ENCODE assay signal across 8 cellular contexts in genomic region chr14:105528859-105529505, GRCh38. TPM values are rescaled to one million over a fixed set of nuclear protein-coding genes. Genes with fewer than 3 reads are reported as not detected.
DNase-seq lines count a peak whose midpoint lies in the region; ATAC-seq, FAIRE-seq and TF ChIP-seq lines count a peak whose summit lies in the region.

No MANE protein-coding gene starts in this region.

- H3K79me1 ChIP-seq in mesendoderm (ENCODE audit: low read length), result no peaks in the 10 kb centered on the region

- H3K23ac ChIP-seq in mesendoderm (ENCODE audit: low read length), result no peak overlapping the region

- H3K27me3 Mint-ChIP-seq in activated T-helper 2 cell treated with anti-CD3 and anti-CD28 coated beads, Interferon-gamma antibody, Interleukin-2, Interleukin-4, amounts not matched to agents 10 μg/mL and 5 μg/mL and 100 μg/mL, durations not matched to agents 14 hours and 24 hours and 36 hours (ENCODE audit: low read depth), result peaks cover 21% of the 10 kb centered on the region

- no peaks in the 10 kb centered on the region for H3K9me3 Mint-ChIP-seq in activated T-helper 2 cell treated with anti-CD3 and anti-CD28 coated beads, Interferon-gamma antibody, Interleukin-2, Interleukin-4, amounts not matched to agents 10 μg/mL and 5 μg/mL and 100 μg/mL, durations not matched to agents 14 hours and 24 hours and 36 hours
- no peaks in the 10 kb centered on the region for H3K9me3 Mint-ChIP-seq in stimulated activated effector memory CD8-positive, alpha-beta T cell treated with anti-CD3 and anti-CD28 coated beads, Interleukin-12 subunit alpha, Interleukin-12 subunit beta, amount 100 ng/mL, for 72 hours

- H3K4me3 Mint-ChIP-seq in activated T-helper 2 cell treated with anti-CD3 and anti-CD28 coated beads, Interferon-gamma antibody, Interleukin-2, Interleukin-4, amounts not matched to agents 10 μg/mL and 5 μg/mL and 100 μg/mL, durations not matched to agents 14 hours and 24 hours and 36 hours (ENCODE audit: low read depth), result peak overlapping the region; percentile 77
- H3K4me3 Mint-ChIP-seq in stimulated activated effector memory CD8-positive, alpha-beta T cell treated with anti-CD3 and anti-CD28 coated beads, Interleukin-12 subunit alpha, Interleukin-12 subunit beta, amount 100 ng/mL, for 72 hours, result peak overlapping the region; percentile 77

- H3K79me2 ChIP-seq in mesendoderm (ENCODE audit: control insufficient read depth, insufficient read depth, low read length), result no peaks in the 10 kb centered on the region

- no peak overlapping the region for H4K8ac ChIP-seq in mesendoderm (ENCODE audit: low read depth, low read length)

- no peak overlapping the region for H3K4ac ChIP-seq in mesendoderm (ENCODE audit: low read depth, low read length)

- intact Hi-C loops in activated T-helper 2 cell treated with anti-CD3 and anti-CD28 coated beads, Interferon-gamma antibody, Interleukin-2, Interleukin-4, amounts not matched to agents 10 μg/mL and 5 μg/mL and 100 μg/mL, durations not matched to agents 14 hours and 24 hours and 36 hours (cut with micrococcal nuclease), result loop anchor here (2.0 kb wide), 3 partner anchors 38 to 158 kb away; partner anchors contain the start of gene TEDC1
- intact Hi-C loops in right lobe of liver (cut with DNase I), result loop anchor here in 1 of 2 donors (10.0 kb wide), 1 partner anchor 154 kb away; no protein-coding TSS in a partner anchor

- H3K27ac ChIP-seq in right lobe of liver (no peak overlapping the region), mesendoderm (ENCODE audit: low read depth, low read length) (no peak overlapping the region)

- DNase-seq in HTR-8/SVneo (ENCODE audit: insufficient read length, low spot score), result no peak
- DNase-seq in activated T-helper 2 cell treated with anti-CD3 and anti-CD28 coated beads, Interferon-gamma antibody, Interleukin-2, Interleukin-4, amounts not matched to agents 10 μg/mL and 5 μg/mL and 100 μg/mL, durations not matched to agents 14 hours and 24 hours and 36 hours (ENCODE audit: low spot score), result no peak
- DNase-seq in right lobe of liver, result peak in 2 of 3 donors; percentile 26 to 46
- DNase-seq in stimulated activated effector memory CD8-positive, alpha-beta T cell treated with anti-CD3 and anti-CD28 coated beads, Interleukin-12 subunit alpha, Interleukin-12 subunit beta, amount 100 ng/mL, for 72 hours (ENCODE audit: low spot score in 2 of 2), result no peak
- DNase-seq in NCI-H524 (lab: John Stamatoyannopoulos, UW), result no peak
- DNase-seq in mesendoderm, result no peak
- DNase-seq in RPMI8226, result no peak
- DNase-seq in NCI-H187 treated with DMSO at 0.1 percent for 48 hours (lab: John Stamatoyannopoulos, UW), result no peak

- no peaks in the 10 kb centered on the region for H3K27me3 ChIP-seq in right lobe of liver
- peaks cover 3% of the 10 kb centered on the region for H3K27me3 ChIP-seq in mesendoderm (ENCODE audit: insufficient read depth, low read length, poor library complexity)

- TF ChIP-seq POLR2A in right lobe of liver (IDR thresholded peaks at IDR 0.05), result no peak

- H3K4me1 ChIP-seq in right lobe of liver (peaks cover 0 to 17% (median 0%) of the 10 kb centered on the region in 4 donors), mesendoderm (ENCODE audit: control insufficient read depth, low read depth, low read length) (no peaks in the 10 kb centered on the region)

- 40% methylated on average over 2 of the region's 65 CpGs for WGBS in right lobe of liver (ENCODE audit: insufficient coverage, low coverage, low lambda C conversion rate, missing lambda C conversion rate)
- no CpG with 5 or more reads among the region's 65 CpGs for WGBS in mesendoderm (ENCODE audit: extremely low coverage, insufficient coverage, low lambda C conversion rate)

- no peaks in the 10 kb centered on the region for H3K36me3 Mint-ChIP-seq in activated T-helper 2 cell treated with anti-CD3 and anti-CD28 coated beads, Interferon-gamma antibody, Interleukin-2, Interleukin-4, amounts not matched to agents 10 μg/mL and 5 μg/mL and 100 μg/mL, durations not matched to agents 14 hours and 24 hours and 36 hours (ENCODE audit: low read depth)
- peaks cover 24% of the 10 kb centered on the region for H3K36me3 Mint-ChIP-seq in stimulated activated effector memory CD8-positive, alpha-beta T cell treated with anti-CD3 and anti-CD28 coated beads, Interleukin-12 subunit alpha, Interleukin-12 subunit beta, amount 100 ng/mL, for 72 hours

- peak; percentile 49 for FAIRE-seq in HTR-8/SVneo (lab: Jason Lieb, UNC)

- no peak overlapping the region for H3K56ac ChIP-seq in mesendoderm (ENCODE audit: low read length)

- H3K4me2 ChIP-seq in mesendoderm (ENCODE audit: low read length), result no peak overlapping the region

- peaks cover 2% of the 10 kb centered on the region for H3K4me1 Mint-ChIP-seq in activated T-helper 2 cell treated with anti-CD3 and anti-CD28 coated beads, Interferon-gamma antibody, Interleukin-2, Interleukin-4, amounts not matched to agents 10 μg/mL and 5 μg/mL and 100 μg/mL, durations not matched to agents 14 hours and 24 hours and 36 hours (ENCODE audit: low read depth)
- peaks cover 32% of the 10 kb centered on the region for H3K4me1 Mint-ChIP-seq in stimulated activated effector memory CD8-positive, alpha-beta T cell treated with anti-CD3 and anti-CD28 coated beads, Interleukin-12 subunit alpha, Interleukin-12 subunit beta, amount 100 ng/mL, for 72 hours

- H2BK15ac ChIP-seq in mesendoderm (replicated peaks; ENCODE audit: low read depth), result no peak overlapping the region

- H3K36me3 ChIP-seq in right lobe of liver, result no peaks in the 10 kb centered on the region
- no peaks in the 10 kb centered on the region for H3K36me3 ChIP-seq in mesendoderm (ENCODE audit: control insufficient read depth, insufficient read depth, low read length)

- TF ChIP-seq CTCF in right lobe of liver (IDR thresholded peaks at IDR 0.05), result no peak

- H3K4me3 ChIP-seq in right lobe of liver, result peak overlapping the region in 2 of 3 donors; percentile 11 to 69
- no peak overlapping the region for H3K4me3 ChIP-seq in mesendoderm (ENCODE audit: low read length)

- no peak overlapping the region for H4K5ac ChIP-seq in mesendoderm (ENCODE audit: low read length)

- no peak for ATAC-seq in right lobe of liver
- peak; percentile 69 for ATAC-seq in stimulated activated effector memory CD8-positive, alpha-beta T cell treated with anti-CD3 and anti-CD28 coated beads, Interleukin-12 subunit alpha, Interleukin-12 subunit beta, amount 100 ng/mL, for 72 hours

- no peak overlapping the region for H3K18ac ChIP-seq in mesendoderm (ENCODE audit: low read length)

- H3K9ac ChIP-seq in mesendoderm (ENCODE audit: low read length), result no peak overlapping the region

- H3K9me3 ChIP-seq in right lobe of liver, result no peaks in the 10 kb centered on the region

- H3K27ac Mint-ChIP-seq in activated T-helper 2 cell treated with anti-CD3 and anti-CD28 coated beads, Interferon-gamma antibody, Interleukin-2, Interleukin-4, amounts not matched to agents 10 μg/mL and 5 μg/mL and 100 μg/mL, durations not matched to agents 14 hours and 24 hours and 36 hours, result peak overlapping the region; percentile 82
- peak overlapping the region; percentile 86 for H3K27ac Mint-ChIP-seq in stimulated activated effector memory CD8-positive, alpha-beta T cell treated with anti-CD3 and anti-CD28 coated beads, Interleukin-12 subunit alpha, Interleukin-12 subunit beta, amount 100 ng/mL, for 72 hours

- no peak overlapping the region for H2BK120ac ChIP-seq in mesendoderm (ENCODE audit: low read depth, low read length)

- no peak overlapping the region for H2AK5ac ChIP-seq in mesendoderm (ENCODE audit: low read length)

- H2BK5ac ChIP-seq in mesendoderm (ENCODE audit: low read length), result no peak overlapping the region

RNA-seq across cellular contexts. Expression of gene TMEM121, which starts 2.6 kb away (rescaled TPM):
- 8.2 and 9.6 TPM in 2 replicates for total RNA-seq in activated T-helper 2 cell treated with anti-CD3 and anti-CD28 coated beads, Interferon-gamma antibody, Interleukin-2, Interleukin-4, amounts not matched to agents 10 μg/mL and 5 μg/mL and 100 μg/mL, durations not matched to agents 14 hours and 24 hours and 36 hours
- 1 to 10 TPM in 5 of 6 experiments, under 1 TPM in 1; 0.74 to 3.2 (median 2.2) TPM for total RNA-seq in right lobe of liver
- 0.06 TPM for polyA plus RNA-seq in mesendoderm (2013, experiment 1 of 2)
- polyA plus RNA-seq in mesendoderm (2013, experiment 2 of 2), result 0.04 TPM

RNA-seq across cellular contexts. Expression of gene TEDC1, which starts 37.9 kb away (rescaled TPM):
- 38.2 and 42.6 TPM in 2 replicates for total RNA-seq in activated T-helper 2 cell treated with anti-CD3 and anti-CD28 coated beads, Interferon-gamma antibody, Interleukin-2, Interleukin-4, amounts not matched to agents 10 μg/mL and 5 μg/mL and 100 μg/mL, durations not matched to agents 14 hours and 24 hours and 36 hours
- total RNA-seq in right lobe of liver, result 1 to 10 TPM; 2.2 to 8.1 (median 3.9) TPM
- polyA plus RNA-seq in mesendoderm (2013, experiment 1 of 2), result 4.5 TPM
- polyA plus RNA-seq in mesendoderm (2013, experiment 2 of 2), result 3.9 TPM

RNA-seq across cellular contexts. Expression of gene CRIP1, which starts 42.3 kb away (rescaled TPM):
- total RNA-seq in activated T-helper 2 cell treated with anti-CD3 and anti-CD28 coated beads, Interferon-gamma antibody, Interleukin-2, Interleukin-4, amounts not matched to agents 10 μg/mL and 5 μg/mL and 100 μg/mL, durations not matched to agents 14 hours and 24 hours and 36 hours, result 156 and 185 TPM in 2 replicates
- 1 to 10 TPM in 5 of 6 experiments, under 1 TPM in 1; 0.79 to 5.4 (median 2.7) TPM for total RNA-seq in right lobe of liver
- 8.8 TPM for polyA plus RNA-seq in mesendoderm (2013, experiment 1 of 2)
- polyA plus RNA-seq in mesendoderm (2013, experiment 2 of 2), result 8.3 TPM

RNA-seq across cellular contexts. Expression of gene CRIP2, which starts 54.4 kb away (rescaled TPM):
- 0.16 and 0.55 TPM in 2 replicates for total RNA-seq in activated T-helper 2 cell treated with anti-CD3 and anti-CD28 coated beads, Interferon-gamma antibody, Interleukin-2, Interleukin-4, amounts not matched to agents 10 μg/mL and 5 μg/mL and 100 μg/mL, durations not matched to agents 14 hours and 24 hours and 36 hours
- 10 to 100 TPM; 11.2 to 50.0 (median 27.5) TPM for total RNA-seq in right lobe of liver
- 8.3 TPM for polyA plus RNA-seq in mesendoderm (2013, experiment 1 of 2)
- 7.8 TPM for polyA plus RNA-seq in mesendoderm (2013, experiment 2 of 2)

Comparison
In these comparisons a context has a peak if more than half of its experiments do, and no peak if none do; other contexts are left out.
1. DNase-seq: peak in right lobe of liver (2 of 3); none in HTR-8/SVneo (single experiment), activated T-helper 2 cell treated with anti-CD3 and anti-CD28 coated beads, Interferon-gamma antibody, Interleukin-2, Interleukin-4, amounts not matched to agents 10 μg/mL and 5 μg/mL and 100 μg/mL, durations not matched to agents 14 hours and 24 hours and 36 hours (single experiment), stimulated activated effector memory CD8-positive, alpha-beta T cell treated with anti-CD3 and anti-CD28 coated beads, Interleukin-12 subunit alpha, Interleukin-12 subunit beta, amount 100 ng/mL, for 72 hours (0 of 2), NCI-H524 (0 of 2), mesendoderm (single experiment), RPMI8226 (single experiment) and NCI-H187 treated with DMSO at 0.1 percent for 48 hours (single experiment).
2. RNA of gene CRIP1, which starts 42.3 kb away (total RNA-seq): 156 to 185 TPM in activated T-helper 2 cell treated with anti-CD3 and anti-CD28 coated beads, Interferon-gamma antibody, Interleukin-2, Interleukin-4, amounts not matched to agents 10 μg/mL and 5 μg/mL and 100 μg/mL, durations not matched to agents 14 hours and 24 hours and 36 hours; 0.79 to 5.4 TPM in right lobe of liver; every median in the first group is over 10 times any median in the second.